10 cellular contexts compared by ENCODE assay signal in genomic region chr11:45073575-45074225, GRCh38.
DNase-seq lines count a peak whose midpoint lies in the region; ATAC-seq and TF ChIP-seq lines count a peak whose summit lies in the region.
"Had no signal": no experiment of that assay in that cellular context is flagged by ENCODE, and none has a peak within 500 bp of the region (broad histone marks: within the 10 kb centered on the region; RNA-seq: fewer than 3 reads in every experiment).

No MANE protein-coding gene starts in this region.

- H3K9me3 Mint-ChIP-seq in CD4-positive, CD25-positive, alpha-beta regulatory T cell: peaks cover 0 to 3% (median 0%) of the 10 kb centered on the region in 7 donors
- H3K9me3 Mint-ChIP-seq in T-cell: no peaks in the 10 kb centered on the region

- no peaks in the 10 kb centered on the region for H3K27me3 Mint-ChIP-seq in CD4-positive, CD25-positive, alpha-beta regulatory T cell
- H3K27me3 Mint-ChIP-seq in T-cell: no peaks in the 10 kb centered on the region

- peaks cover 2% of the 10 kb centered on the region; the same call in 1 of the 2 replicates for H4K20me1 ChIP-seq in DND-41 (ENCODE audit: insufficient read depth, low read length)

- H3K27ac ChIP-seq in CD4-positive, CD25-positive, alpha-beta regulatory T cell (ENCODE audit: insufficient read depth, low read length, poor library complexity, severe bottlenecking): no peak overlapping the region
- H3K27ac ChIP-seq in DND-41 (ENCODE audit: low read length): no peak overlapping the region

- no peaks in the 10 kb centered on the region for H3K79me2 ChIP-seq in DND-41 (ENCODE audit: insufficient read depth, low read length)

- DNase-seq in CD4-positive, CD25-positive, alpha-beta regulatory T cell: peak in 2 of 3 donors; percentile 9 to 23
- DNase-seq in DND-41: no peak
- peak in 17 of 34 experiments; percentile 8 to 53 (median 22) for DNase-seq in T-cell
- DNase-seq in medulla oblongata (ENCODE audit: extremely low spot score): peak; percentile 58
- no peak for DNase-seq in NCI-H446 (lab: John Stamatoyannopoulos, UW)
- no peak for DNase-seq in NCI-H2171 treated with DMSO at 0.1 percent for 48 hours (lab: John Stamatoyannopoulos, UW)
- DNase-seq in NOMO-1 treated with dmso at 0.1 percent for 144 hours (lab: John Stamatoyannopoulos, UW; ENCODE audit: unreplicated experiment): no peak
- DNase-seq: dermis blood vessel endothelial cell, NCI-H2107, trophoblast cell had no signal

- no peak overlapping the region for H2AFZ ChIP-seq in DND-41 (ENCODE audit: low read depth, low read length)

- H3K36me3 ChIP-seq in CD4-positive, CD25-positive, alpha-beta regulatory T cell (ENCODE audit: control insufficient read depth, insufficient read depth, low read length): no peaks in the 10 kb centered on the region
- H3K36me3 ChIP-seq in DND-41 (ENCODE audit: insufficient read depth, low read length): no peaks in the 10 kb centered on the region

- no peaks in the 10 kb centered on the region for H3K4me1 ChIP-seq in CD4-positive, CD25-positive, alpha-beta regulatory T cell (ENCODE audit: control insufficient read depth, insufficient read depth, low read length, poor library complexity, severe bottlenecking)
- H3K4me1 ChIP-seq in DND-41 (ENCODE audit: insufficient read depth, low read length): peaks cover 6% of the 10 kb centered on the region

- no peaks in the 10 kb centered on the region for H3K9me3 ChIP-seq in CD4-positive, CD25-positive, alpha-beta regulatory T cell (ENCODE audit: control insufficient read depth in 2 of 2, low read length in 2 of 2)
- no peaks in the 10 kb centered on the region for H3K9me3 ChIP-seq in DND-41 (ENCODE audit: insufficient read depth, low read length, severe bottlenecking)

- TF ChIP-seq CTCF in DND-41 (IDR thresholded peaks at IDR 0.05; ENCODE audit: borderline replicate concordance, extremely low read depth, low read length, poor library complexity, severe bottlenecking): no peak

- H3K27me3 ChIP-seq in CD4-positive, CD25-positive, alpha-beta regulatory T cell (ENCODE audit: control insufficient read depth, insufficient read depth, low read length): no peaks in the 10 kb centered on the region
- H3K27me3 ChIP-seq in DND-41 (ENCODE audit: insufficient read depth, low read length, poor library complexity): no peaks in the 10 kb centered on the region

- H3K4me1 Mint-ChIP-seq in CD4-positive, CD25-positive, alpha-beta regulatory T cell: peaks cover 0 to 22% (median 9%) of the 10 kb centered on the region in 4 donors
- peaks cover 22 to 36% (median 27%) of the 10 kb centered on the region in 3 donors for H3K4me1 Mint-ChIP-seq in T-cell

- peak; percentile 74 to 78 for ATAC-seq in CD4-positive, CD25-positive, alpha-beta regulatory T cell (ENCODE audit: low read depth in 2 of 2)
- ATAC-seq in DND-41 (ENCODE audit: insufficient read depth, low read depth): peak; percentile 41; the same call in 1 of the 3 replicates
- ATAC-seq in T-cell (replicated peaks in 1 of 4): peak; percentile 80 to 95 (median 88)

- no peak overlapping the region for H3K4me3 ChIP-seq in CD4-positive, CD25-positive, alpha-beta regulatory T cell (ENCODE audit: low read depth, low read length)
- no peak overlapping the region for H3K4me3 ChIP-seq in DND-41 (ENCODE audit: low read depth in 1 of 2, low read length in 2 of 2)

- H3K4me2 ChIP-seq in DND-41 (ENCODE audit: insufficient read depth, low read length): no peak overlapping the region

- H3K36me3 Mint-ChIP-seq in CD4-positive, CD25-positive, alpha-beta regulatory T cell: no peaks in the 10 kb centered on the region
- H3K36me3 Mint-ChIP-seq in T-cell: no peaks in the 10 kb centered on the region

- no peak overlapping the region for H3K9ac ChIP-seq in DND-41 (ENCODE audit: low read depth, low read length)

- POLR2A ChIA-PET in T-cell (lab: Charles Lee): no interaction called here

- peak overlapping the region in 1 of 3 donors; percentile 55 for H3K27ac Mint-ChIP-seq in CD4-positive, CD25-positive, alpha-beta regulatory T cell
- H3K27ac Mint-ChIP-seq in T-cell: peak overlapping the region in 1 of 2 donors; percentile 73

- H3K4me3 Mint-ChIP-seq in CD4-positive, CD25-positive, alpha-beta regulatory T cell: peak overlapping the region in 1 of 4 donors; percentile 49
- peak overlapping the region in 1 of 3 donors; percentile 16 for H3K4me3 Mint-ChIP-seq in T-cell

- CTCF ChIA-PET in T-cell (lab: Charles Lee): interaction anchor here in 1 of 2 donors (0.9 to 1.1 kb wide), 2 partner anchors 31 to 147 kb away, joined by 3 read pairs; no protein-coding TSS in a partner anchor

Comparison
In these comparisons a context has a peak if more than half of its experiments do, and no peak if none do; other contexts are left out.
1. DNase-seq: peak in CD4-positive, CD25-positive, alpha-beta regulatory T cell (2 of 3) and medulla oblongata (single experiment); none in DND-41 (single experiment), NCI-H446 (0 of 2), NCI-H2171 treated with DMSO at 0.1 percent for 48 hours (single experiment) and NOMO-1 treated with dmso at 0.1 percent for 144 hours (single experiment).
2. Peak in every context shown above with its lines, with median percentiles within 50 percentile points of each other: ATAC-seq.